21 cellular contexts compared by ENCODE assay signal in the genomic region with DNA sequence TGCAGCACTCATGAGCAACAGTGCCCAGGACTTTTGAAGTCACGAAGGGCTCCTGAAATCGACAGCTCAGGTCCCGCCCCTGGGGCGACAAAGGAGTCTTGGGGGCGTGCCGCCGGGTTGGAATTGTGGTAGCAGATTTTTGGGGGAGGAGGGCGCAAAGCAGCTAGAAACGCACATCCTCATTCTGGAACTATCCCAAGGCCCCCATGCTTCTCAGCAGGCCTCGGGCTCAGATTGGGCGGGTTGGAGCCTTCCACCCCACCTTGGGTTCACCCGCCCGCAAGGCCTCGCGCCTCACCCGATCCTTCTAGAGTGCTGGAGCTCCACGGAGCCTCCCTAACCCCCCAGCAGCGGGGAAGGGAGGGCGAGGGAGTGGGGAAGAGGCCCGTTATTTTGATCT.
A peak's percentile ranks its signal among the peaks of the same experiment; 100 is the strongest.
DNase-seq lines count a peak whose midpoint lies in the region; ATAC-seq and TF ChIP-seq lines count a peak whose summit lies in the region.
"Had no signal": no experiment of that assay in that cellular context is flagged by ENCODE, and none has a peak within 500 bp of the region (broad histone marks: within the 10 kb centered on the region; RNA-seq: fewer than 3 reads in every experiment).

No MANE protein-coding gene starts in this region.

- peaks cover 49% of the 10 kb centered on the region for H3K27me3 ChIP-seq in GM23338 (ENCODE audit: insufficient read depth)
- peaks cover 9% of the 10 kb centered on the region for H3K27me3 ChIP-seq in endodermal cell (ENCODE audit: control insufficient read depth, insufficient read depth, low read length, poor library complexity, severe bottlenecking)
- no peaks in the 10 kb centered on the region for H3K27me3 ChIP-seq in smooth muscle cell (ENCODE audit: low read depth)
- H3K27me3 ChIP-seq: neutrophil had no signal

- no peaks in the 10 kb centered on the region for H3K9me2 ChIP-seq in GM23338 (ENCODE audit: insufficient read depth)

- H4K20me1 ChIP-seq in GM23338 (replicated peaks; ENCODE audit: insufficient read depth) (no peaks in the 10 kb centered on the region), smooth muscle cell (ENCODE audit: low read depth) (no peaks in the 10 kb centered on the region)

- H3K4me2 ChIP-seq in GM23338 = peak overlapping the region; percentile 78
- peak overlapping the region; percentile 87 for H3K4me2 ChIP-seq in smooth muscle cell

- H3K9me3 Mint-ChIP-seq in GM23338 (no peaks in the 10 kb centered on the region), endodermal cell (peaks cover 56% of the 10 kb centered on the region)
- H3K9me3 Mint-ChIP-seq: activated CD4-positive, alpha-beta memory T cell treated with anti-CD3 and anti-CD28 coated beads, Interleukin-2, amount 10 ng/mL, durations not matched to agents 7 days and 5 days had no signal

- DNase-seq in GM23338 (ENCODE audit: low spot score) = peak; percentile 45
- peak; percentile 60 for DNase-seq in endodermal cell
- peak; percentile 4 for DNase-seq in kidney tubule cell (ENCODE audit: low spot score)
- DNase-seq in smooth muscle cell (lab: John Stamatoyannopoulos, UW; ENCODE audit: unreplicated experiment) = no peak
- no peak for DNase-seq in occipital lobe (lab: John Stamatoyannopoulos, UW)
- no peak for DNase-seq in activated CD4-positive, alpha-beta T cell treated with anti-CD3 and anti-CD28 coated beads, Interleukin-2, amount 50 U/mL, for 4 hours
- DNase-seq in activated naive CD4-positive, alpha-beta T cell treated with anti-CD3 and anti-CD28 coated beads, Interleukin-2, amount 50 U/mL, for 16 hours = no peak
- DNase-seq in AG08396 (ENCODE audit: low spot score) = no peak
- DNase-seq: activated CD4-positive, alpha-beta memory T cell treated with anti-CD3 and anti-CD28 coated beads, Interleukin-2, amount 10 ng/mL, durations not matched to agents 7 days and 5 days; activated CD4-positive, CD25-positive, alpha-beta regulatory T cell; activated naive CD4-positive, alpha-beta T cell; activated T-cell treated with anti-CD3 and anti-CD28 coated beads, Interleukin-2, amount 50 U/mL, for 1 hour; amniotic stem cell; CD8-positive, alpha-beta memory T cell; left ventricle myocardium inferior; NCI-H1092 treated with DMSO at 0.1 percent for 48 hours; NCI-H2107; NCI-H510A; T1000 had no signal

- H3K9ac ChIP-seq in endodermal cell (ENCODE audit: extremely low read depth, low read length, poor library complexity, severe bottlenecking) (no peak overlapping the region), smooth muscle cell (ENCODE audit: low read depth) (no peak overlapping the region)

- H2AFZ ChIP-seq in GM23338 (peak overlapping the region; percentile 38; the same call in 1 of the 2 replicates), smooth muscle cell (ENCODE audit: low read depth) (no peak overlapping the region)

- 93% methylated on average over 18 of the region's 20 CpGs; no CpG with 5 or more reads in 1 of the 2 experiments for WGBS in endodermal cell (ENCODE audit: insufficient coverage in 1 of 2, insufficient read length in 1 of 2), 2 experiments
- WGBS in smooth muscle cell (ENCODE audit: low lambda C conversion rate) = 73% methylated on average over 18 of the region's 20 CpGs

- H3K79me2 ChIP-seq in GM23338 (replicated peaks; ENCODE audit: insufficient read depth) = no peaks in the 10 kb centered on the region
- peaks cover 21% of the 10 kb centered on the region for H3K79me2 ChIP-seq in smooth muscle cell (ENCODE audit: low read depth)

- peak overlapping the region; percentile 59 for H3K4me3 ChIP-seq in GM23338
- H3K4me3 ChIP-seq in endodermal cell (ENCODE audit: low read length) = no peak overlapping the region
- no peak overlapping the region for H3K4me3 ChIP-seq in smooth muscle cell
- H3K4me3 ChIP-seq: HAP-1 had no signal

- no peaks in the 10 kb centered on the region for H3K36me3 Mint-ChIP-seq in GM23338 (ENCODE audit: low read depth)
- H3K36me3 Mint-ChIP-seq in endodermal cell (ENCODE audit: low read depth) = no peaks in the 10 kb centered on the region
- H3K36me3 Mint-ChIP-seq: CD8-positive, alpha-beta memory T cell had no signal

- H3K9me3 ChIP-seq in endodermal cell (ENCODE audit: control insufficient read depth, low read length) (no peaks in the 10 kb centered on the region), smooth muscle cell (replicated peaks; ENCODE audit: low read depth) (no peaks in the 10 kb centered on the region)
- H3K9me3 ChIP-seq: HAP-1, left ventricle myocardium inferior, neutrophil had no signal

- peak; percentile 4 for ATAC-seq in GM23338

- H3K27me3 Mint-ChIP-seq in GM23338 (ENCODE audit: insufficient read depth, low read depth, poor library complexity) (peaks cover 62% of the 10 kb centered on the region), endodermal cell (ENCODE audit: insufficient read depth) (peaks cover 51% of the 10 kb centered on the region)

- no peak overlapping the region for H3K27ac Mint-ChIP-seq in GM23338
- no peak overlapping the region for H3K27ac Mint-ChIP-seq in endodermal cell
- H3K27ac Mint-ChIP-seq: activated CD4-positive, alpha-beta memory T cell treated with anti-CD3 and anti-CD28 coated beads, Interleukin-2, amount 10 ng/mL, durations not matched to agents 7 days and 5 days; CD8-positive, alpha-beta memory T cell had no signal

- no peak overlapping the region for H3K27ac ChIP-seq in GM23338 (ENCODE audit: low read depth)
- no peak overlapping the region for H3K27ac ChIP-seq in endodermal cell (ENCODE audit: low read depth, low read length)
- H3K27ac ChIP-seq in smooth muscle cell (ENCODE audit: low read depth) = peak overlapping the region; percentile 18
- H3K27ac ChIP-seq: left ventricle myocardium inferior, neutrophil had no signal

- TF ChIP-seq CTCF in GM23338 (conservative IDR thresholded peaks at IDR 0.05; ENCODE audit: low read depth in 2 of 2) (no peak), endodermal cell (conservative IDR thresholded peaks at IDR 0.05) (no peak), smooth muscle cell (IDR thresholded peaks at IDR 0.05; ENCODE audit: borderline replicate concordance, insufficient read depth, poor library complexity, severe bottlenecking) (no peak)

- 0 out of 2 replicates have a peak, but pooled peaks cover 5% of the 10 kb centered on the region for H3F3A ChIP-seq in GM23338 (replicated peaks; ENCODE audit: low read depth)
- H3F3A ChIP-seq in smooth muscle cell (ENCODE audit: low read depth) = peaks cover 5% of the 10 kb centered on the region

- peak overlapping the region; percentile 68 for H3K4me3 Mint-ChIP-seq in GM23338
- H3K4me3 Mint-ChIP-seq in endodermal cell = peak overlapping the region; percentile 67
- H3K4me3 Mint-ChIP-seq: activated CD4-positive, alpha-beta memory T cell treated with anti-CD3 and anti-CD28 coated beads, Interleukin-2, amount 10 ng/mL, durations not matched to agents 7 days and 5 days; CD8-positive, alpha-beta memory T cell had no signal

- peaks cover 51% of the 10 kb centered on the region for H3K4me1 Mint-ChIP-seq in GM23338
- H3K4me1 Mint-ChIP-seq in endodermal cell = peaks cover 20% of the 10 kb centered on the region

- H3K4me1 ChIP-seq in GM23338 (ENCODE audit: insufficient read depth) (peaks cover 50% of the 10 kb centered on the region), endodermal cell (ENCODE audit: control insufficient read depth, insufficient read depth, low read length) (no peaks in the 10 kb centered on the region), smooth muscle cell (ENCODE audit: low read depth) (no peaks in the 10 kb centered on the region)

- H3K36me3 ChIP-seq in GM23338 (ENCODE audit: insufficient read depth) = no peaks in the 10 kb centered on the region
- no peaks in the 10 kb centered on the region for H3K36me3 ChIP-seq in endodermal cell (ENCODE audit: control insufficient read depth, insufficient read depth, low read length)
- no peaks in the 10 kb centered on the region for H3K36me3 ChIP-seq in smooth muscle cell (ENCODE audit: low read depth)
- H3K36me3 ChIP-seq: left ventricle myocardium inferior, neutrophil had no signal

TF ChIP-seq in GM23338, 12 proteins besides CTCF, POLR2A, EP300 and RAD21:
- TF ChIP-seq ZNF331 (CRISPR knock-in tag; IDR thresholded peaks at IDR 0.05; ENCODE audit: low read depth) (no peak), NANOG (IDR thresholded peaks at IDR 0.05; ENCODE audit: borderline replicate concordance) (no peak), EZH2 (IDR thresholded peaks at IDR 0.05; ENCODE audit: low read depth, unreplicated experiment) (no peak)
- TF ChIP-seq, protein P1, sequence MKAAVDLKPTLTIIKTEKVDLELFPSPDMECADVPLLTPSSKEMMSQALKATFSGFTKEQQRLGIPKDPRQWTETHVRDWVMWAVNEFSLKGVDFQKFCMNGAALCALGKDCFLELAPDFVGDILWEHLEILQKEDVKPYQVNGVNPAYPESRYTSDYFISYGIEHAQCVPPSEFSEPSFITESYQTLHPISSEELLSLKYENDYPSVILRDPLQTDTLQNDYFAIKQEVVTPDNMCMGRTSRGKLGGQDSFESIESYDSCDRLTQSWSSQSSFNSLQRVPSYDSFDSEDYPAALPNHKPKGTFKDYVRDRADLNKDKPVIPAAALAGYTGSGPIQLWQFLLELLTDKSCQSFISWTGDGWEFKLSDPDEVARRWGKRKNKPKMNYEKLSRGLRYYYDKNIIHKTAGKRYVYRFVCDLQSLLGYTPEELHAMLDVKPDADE (IDR thresholded peaks at IDR 0.05) = no peak

Comparison
In these comparisons a context has a peak if more than half of its experiments do, and no peak if none do; other contexts are left out.
1. DNase-seq: peak in GM23338 (single experiment), endodermal cell (single experiment) and kidney tubule cell (single experiment); none in smooth muscle cell (single experiment), occipital lobe (single experiment), activated CD4-positive, alpha-beta T cell treated with anti-CD3 and anti-CD28 coated beads, Interleukin-2, amount 50 U/mL, for 4 hours (0 of 2), activated naive CD4-positive, alpha-beta T cell treated with anti-CD3 and anti-CD28 coated beads, Interleukin-2, amount 50 U/mL, for 16 hours (single experiment) and AG08396 (single experiment).